Comparison of ENCODE assay signal across 19 cellular contexts in the genomic region with DNA sequence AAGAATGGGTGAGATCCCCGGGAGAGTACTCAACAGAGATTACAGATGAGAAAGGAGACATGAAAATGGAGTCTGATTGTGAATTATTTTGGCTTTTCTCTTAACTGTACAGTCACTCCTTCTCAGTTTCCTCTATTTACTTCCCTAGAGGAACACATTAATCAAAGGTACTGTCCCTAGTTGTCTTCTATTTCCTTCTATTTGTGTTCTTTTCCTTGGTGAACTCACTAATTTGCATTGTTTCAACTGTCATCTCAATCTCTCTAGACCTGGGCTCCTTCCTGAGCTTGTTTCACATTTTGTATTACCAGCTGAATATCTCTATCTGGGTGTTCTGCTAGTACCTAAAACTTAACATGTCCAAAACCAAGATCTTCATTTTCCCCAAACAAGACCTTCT.
"Had no signal": no experiment of that assay in that cellular context is flagged by ENCODE, and none has a peak within 500 bp of the region (broad histone marks: within the 10 kb centered on the region; RNA-seq: fewer than 3 reads in every experiment).

No MANE protein-coding gene starts in this region.

- ATAC-seq: body of pancreas; effector memory CD8-positive, alpha-beta T cell; left cardiac atrium; lower lobe of right lung; naive thymus-derived CD8-positive, alpha-beta T cell had no signal

- H3K4me1 ChIP-seq: body of pancreas, esophagus muscularis mucosa, lower lobe of right lung, tibial nerve had no signal

- H3K27me3 ChIP-seq: body of pancreas, esophagus muscularis mucosa, neutrophil, tibial nerve had no signal

- H3K9me3 ChIP-seq: body of pancreas, esophagus muscularis mucosa, lower lobe of right lung, neutrophil, tibial nerve had no signal

- H3K4me3 ChIP-seq: body of pancreas, esophagus muscularis mucosa, lower lobe of right lung, skin epidermis, tibial nerve had no signal

- H3K27me3 Mint-ChIP-seq: effector memory CD8-positive, alpha-beta T cell; naive thymus-derived CD8-positive, alpha-beta T cell had no signal

- H3K27ac Mint-ChIP-seq: effector memory CD8-positive, alpha-beta T cell; T-helper 1 cell treated with Interleukin-12 subunit alpha and Interleukin-12 subunit beta and Interleukin-4 antibody, amounts not matched to agents 30 μg/mL and 1 μg/mL, for 36 hours had no signal

- H3K4me3 Mint-ChIP-seq: effector memory CD8-positive, alpha-beta T cell; naive thymus-derived CD8-positive, alpha-beta T cell; T-helper 1 cell treated with Interleukin-12 subunit alpha and Interleukin-12 subunit beta and Interleukin-4 antibody, amounts not matched to agents 30 μg/mL and 1 μg/mL, for 36 hours had no signal

- FAIRE-seq: TTC549 had no signal

- H3K27ac ChIP-seq: body of pancreas, esophagus muscularis mucosa, lower lobe of right lung, neutrophil, skin epidermis, tibial nerve had no signal

- H3K9me3 Mint-ChIP-seq: effector memory CD8-positive, alpha-beta T cell; naive thymus-derived CD8-positive, alpha-beta T cell; T-helper 1 cell treated with Interleukin-12 subunit alpha and Interleukin-12 subunit beta and Interleukin-4 antibody, amounts not matched to agents 30 μg/mL and 1 μg/mL, for 36 hours had no signal

- H3K36me3 ChIP-seq: esophagus muscularis mucosa, lower lobe of right lung, neutrophil, tibial nerve had no signal

- DNase-seq: activated CD4-positive, CD25-positive, alpha-beta regulatory T cell treated with anti-CD3 and anti-CD28 coated beads, Interleukin-2, amount 50 U/mL, for 72 hours; activated gamma-delta T cell; body of pancreas; central memory CD4-positive, alpha-beta T cell; cortex of kidney; effector memory CD8-positive, alpha-beta T cell; glutamatergic neuron; left cardiac atrium; lower lobe of right lung; naive thymus-derived CD8-positive, alpha-beta T cell; posterior cingulate gyrus; SHP77; stimulated activated CD4-positive, alpha-beta T cell treated with anti-CD3 and anti-CD28 coated beads, Interleukin-4, amount 100 ng/mL, for 4 hours had no signal
